Comparison of ENCODE assay signal across 9 cellular contexts in the genomic region with DNA sequence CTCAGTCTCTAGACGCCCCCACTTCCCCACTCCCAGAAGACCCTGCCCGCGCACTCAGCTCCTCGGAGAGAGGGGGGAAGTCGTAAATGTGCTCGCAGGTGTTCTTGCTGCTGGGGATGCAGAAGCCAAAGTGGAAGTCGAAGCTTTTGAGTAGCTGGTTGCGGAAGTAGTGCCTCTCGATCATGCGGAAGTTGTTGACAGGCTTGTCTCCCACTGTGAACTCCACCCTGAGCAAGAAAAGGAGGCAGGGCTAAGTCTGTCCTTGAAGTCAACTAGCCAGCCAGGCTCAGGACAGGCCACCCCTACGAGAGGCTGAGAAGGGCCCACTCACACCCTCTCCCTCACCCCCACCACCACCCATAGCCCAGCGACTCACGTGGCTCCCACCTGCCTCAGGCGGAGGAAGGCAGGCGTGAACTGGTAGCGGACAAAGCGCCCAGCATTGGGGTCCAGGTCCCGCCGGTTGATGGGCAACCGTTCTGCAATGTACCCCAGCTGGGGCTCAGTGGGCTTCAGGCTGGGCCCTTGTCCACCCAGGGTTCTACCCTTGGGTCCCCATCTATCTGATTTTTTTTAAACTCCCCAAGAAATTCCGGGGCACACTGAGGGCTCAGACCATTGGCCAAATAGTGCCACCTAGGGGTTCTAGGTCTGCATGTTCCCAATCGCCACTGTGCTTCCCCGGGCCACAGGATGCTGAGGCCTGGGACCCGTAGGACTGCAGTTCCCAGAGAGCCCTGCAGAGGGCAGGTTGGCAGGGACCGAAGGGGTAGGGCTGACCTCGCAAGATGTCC. TPM values are rescaled to one million over a fixed set of nuclear protein-coding genes. Genes with fewer than 3 reads are reported as not detected.
A peak's percentile ranks its signal among the peaks of the same experiment; 100 is the strongest.
DNase-seq lines count a peak whose midpoint lies in the region; ATAC-seq, FAIRE-seq and TF ChIP-seq lines count a peak whose summit lies in the region.
"Had no signal": no experiment of that assay in that cellular context is flagged by ENCODE, and none has a peak within 500 bp of the region (broad histone marks: within the 10 kb centered on the region; RNA-seq: fewer than 3 reads in every experiment).

No MANE protein-coding gene starts in this region.

- H3K27me3 ChIP-seq in neural progenitor cell (no peaks in the 10 kb centered on the region), thyroid gland (no peaks in the 10 kb centered on the region)

- peaks cover 20% of the 10 kb centered on the region for H3F3A ChIP-seq in neural progenitor cell (ENCODE audit: low read depth)

- H3K9me3 ChIP-seq in neural progenitor cell (ENCODE audit: low read depth) (no peaks in the 10 kb centered on the region), thyroid gland (no peaks in the 10 kb centered on the region)

- intact Hi-C loops in activated T-helper 1 cell treated with anti-CD3 and anti-CD28 coated beads, Interleukin-12 subunit alpha, Interleukin-12 subunit beta, Interleukin-2, Interleukin-4 antibody, amounts not matched to agents 30 ng/mL and 10 ng/mL and 1 ng/mL, durations not matched to agents 14 hours and 24 hours and 36 hours (cut with micrococcal nuclease) = loop anchor here (1.0 to 5.0 kb wide), 3 partner anchors 54 to 176 kb away; a partner anchor contains a TSS
- intact Hi-C loops in thyroid gland (cut with DNase I) = loop anchor here (2.0 kb wide), 1 partner anchor 65 kb away; no protein-coding TSS in a partner anchor

- TF ChIP-seq CTCF in fibroblast of the aortic adventitia (IDR thresholded peaks at IDR 0.05; ENCODE audit: insufficient read depth, low read length) (peak; percentile 93), neural progenitor cell (IDR thresholded peaks at IDR 0.05) (peak; percentile 94), thyroid gland (IDR thresholded peaks at IDR 0.05) (peak; percentile 82 to 94 (median 84))

- no peak overlapping the region for H3K9ac ChIP-seq in neural progenitor cell

- H3K27ac ChIP-seq in neural progenitor cell = no peak overlapping the region
- no peak overlapping the region for H3K27ac ChIP-seq in thyroid gland

- H3K4me2 ChIP-seq in neural progenitor cell = no peak overlapping the region

- peaks cover 43% of the 10 kb centered on the region for H3K4me1 ChIP-seq in neural progenitor cell
- peaks cover 10 to 17% of the 10 kb centered on the region in 2 donors for H3K4me1 ChIP-seq in thyroid gland

- 73 to 81% methylated on average over 23 to 26 of the region's 26 CpGs for WGBS in thyroid gland, 2 donors

- H2AFZ ChIP-seq in neural progenitor cell (replicated peaks) = no peak overlapping the region

- no peaks in the 10 kb centered on the region for H3K36me3 ChIP-seq in neural progenitor cell
- no peaks in the 10 kb centered on the region for H3K36me3 ChIP-seq in thyroid gland

- peaks cover 10% of the 10 kb centered on the region for H3K36me3 Mint-ChIP-seq in activated T-helper 1 cell treated with anti-CD3 and anti-CD28 coated beads, Interleukin-12 subunit alpha, Interleukin-12 subunit beta, Interleukin-2, Interleukin-4 antibody, amounts not matched to agents 30 ng/mL and 10 ng/mL and 1 ng/mL, durations not matched to agents 14 hours and 24 hours and 36 hours (ENCODE audit: low read depth)
- H3K36me3 Mint-ChIP-seq in neural progenitor cell = no peaks in the 10 kb centered on the region

- H3K4me3 ChIP-seq in fibroblast of the aortic adventitia (ENCODE audit: low read depth, low read length) = no peak overlapping the region
- H3K4me3 ChIP-seq in neural progenitor cell = no peak overlapping the region
- no peak overlapping the region for H3K4me3 ChIP-seq in thyroid gland (replicated peaks in 1 of 3)

- peak; percentile 28 for ATAC-seq in HG03097 (IDR thresholded peaks at IDR 0.05; ENCODE audit: low FRiP score, unreplicated experiment)

- H3K4me1 Mint-ChIP-seq in activated T-helper 1 cell treated with anti-CD3 and anti-CD28 coated beads, Interleukin-12 subunit alpha, Interleukin-12 subunit beta, Interleukin-2, Interleukin-4 antibody, amounts not matched to agents 30 ng/mL and 10 ng/mL and 1 ng/mL, durations not matched to agents 14 hours and 24 hours and 36 hours (ENCODE audit: low read depth) = peaks cover 49% of the 10 kb centered on the region
- peaks cover 42% of the 10 kb centered on the region for H3K4me1 Mint-ChIP-seq in neural progenitor cell

- H3K79me2 ChIP-seq in neural progenitor cell (ENCODE audit: low read depth) = peaks cover 10% of the 10 kb centered on the region

- peak overlapping the region; percentile 91 for H3K27ac Mint-ChIP-seq in activated T-helper 1 cell treated with anti-CD3 and anti-CD28 coated beads, Interleukin-12 subunit alpha, Interleukin-12 subunit beta, Interleukin-2, Interleukin-4 antibody, amounts not matched to agents 30 ng/mL and 10 ng/mL and 1 ng/mL, durations not matched to agents 14 hours and 24 hours and 36 hours
- peak overlapping the region; percentile 29 for H3K27ac Mint-ChIP-seq in neural progenitor cell

- no peaks in the 10 kb centered on the region for H3K27me3 Mint-ChIP-seq in activated T-helper 1 cell treated with anti-CD3 and anti-CD28 coated beads, Interleukin-12 subunit alpha, Interleukin-12 subunit beta, Interleukin-2, Interleukin-4 antibody, amounts not matched to agents 30 ng/mL and 10 ng/mL and 1 ng/mL, durations not matched to agents 14 hours and 24 hours and 36 hours (ENCODE audit: insufficient read depth)
- peaks cover 2% of the 10 kb centered on the region for H3K27me3 Mint-ChIP-seq in neural progenitor cell (ENCODE audit: insufficient read depth, low read depth)

- DNase-seq in NCI-H1417 (lab: John Stamatoyannopoulos, UW) (peak; percentile 17 to 53 (median 42)), NCI-H1417 treated with DMSO at 0.1 percent for 48 hours (lab: John Stamatoyannopoulos, UW) (no peak), RCC 7860 (ENCODE audit: low spot score) (peak; percentile 54), fibroblast of the aortic adventitia (ENCODE audit: low read depth) (peak; percentile 60), neural progenitor cell (ENCODE audit: low spot score) (peak; percentile 85), thyroid gland (peak; percentile 75 to 78)
- DNase-seq in activated T-helper 1 cell treated with anti-CD3 and anti-CD28 coated beads, Interleukin-12 subunit alpha, Interleukin-12 subunit beta, Interleukin-2, Interleukin-4 antibody, amounts not matched to agents 30 ng/mL and 10 ng/mL and 1 ng/mL, durations not matched to agents 14 hours and 24 hours and 36 hours (ENCODE audit: low spot score) = peak; percentile 65

- peaks cover 43% of the 10 kb centered on the region for H4K20me1 ChIP-seq in neural progenitor cell (ENCODE audit: low read depth)

- TF ChIP-seq POLR2A in thyroid gland (IDR thresholded peaks at IDR 0.05) = no peak

- H3K9me3 Mint-ChIP-seq in activated T-helper 1 cell treated with anti-CD3 and anti-CD28 coated beads, Interleukin-12 subunit alpha, Interleukin-12 subunit beta, Interleukin-2, Interleukin-4 antibody, amounts not matched to agents 30 ng/mL and 10 ng/mL and 1 ng/mL, durations not matched to agents 14 hours and 24 hours and 36 hours = no peaks in the 10 kb centered on the region
- no peaks in the 10 kb centered on the region for H3K9me3 Mint-ChIP-seq in neural progenitor cell

- peak; percentile 16 for FAIRE-seq in RCC 7860 (lab: Jason Lieb, UNC)

- H3K4me3 Mint-ChIP-seq in activated T-helper 1 cell treated with anti-CD3 and anti-CD28 coated beads, Interleukin-12 subunit alpha, Interleukin-12 subunit beta, Interleukin-2, Interleukin-4 antibody, amounts not matched to agents 30 ng/mL and 10 ng/mL and 1 ng/mL, durations not matched to agents 14 hours and 24 hours and 36 hours = peak overlapping the region; percentile 55
- H3K4me3 Mint-ChIP-seq in neural progenitor cell = peak overlapping the region; percentile 36

RNA-seq across cellular contexts. Expression of a gene that starts 4.6 kb away (rescaled TPM):
- 63.3 and 63.9 TPM in 2 replicates for total RNA-seq in activated T-helper 1 cell treated with anti-CD3 and anti-CD28 coated beads, Interleukin-12 subunit alpha, Interleukin-12 subunit beta, Interleukin-2, Interleukin-4 antibody, amounts not matched to agents 30 ng/mL and 10 ng/mL and 1 ng/mL, durations not matched to agents 14 hours and 24 hours and 36 hours
- total RNA-seq in fibroblast of the aortic adventitia (ENCODE audit: low replicate concordance) (12.2 and 18.2 TPM in 2 replicates), neural progenitor cell (ENCODE audit: low replicate concordance) (61.4 and 103 TPM in 2 replicates), thyroid gland (10 to 100 TPM; 29.8 to 43.9 (median 36.0) TPM)

RNA-seq across cellular contexts. Expression of a gene that starts 23.5 kb away (rescaled TPM):
- total RNA-seq in activated T-helper 1 cell treated with anti-CD3 and anti-CD28 coated beads, Interleukin-12 subunit alpha, Interleukin-12 subunit beta, Interleukin-2, Interleukin-4 antibody, amounts not matched to agents 30 ng/mL and 10 ng/mL and 1 ng/mL, durations not matched to agents 14 hours and 24 hours and 36 hours = 57.8 and 61.2 TPM in 2 replicates
- total RNA-seq in fibroblast of the aortic adventitia (ENCODE audit: low replicate concordance) (15.8 and 26.9 TPM in 2 replicates), neural progenitor cell (ENCODE audit: low replicate concordance) (15.2 and 39.5 TPM in 2 replicates), thyroid gland (100 to 1,000 TPM in 1 of 4 donors, 10 to 100 TPM in 3; 37.2 to 111 (median 74.7) TPM)

RNA-seq across cellular contexts. Expression of a gene that starts 28.9 kb away (rescaled TPM):
- 44.0 and 47.6 TPM in 2 replicates for total RNA-seq in activated T-helper 1 cell treated with anti-CD3 and anti-CD28 coated beads, Interleukin-12 subunit alpha, Interleukin-12 subunit beta, Interleukin-2, Interleukin-4 antibody, amounts not matched to agents 30 ng/mL and 10 ng/mL and 1 ng/mL, durations not matched to agents 14 hours and 24 hours and 36 hours
- total RNA-seq in fibroblast of the aortic adventitia (ENCODE audit: low replicate concordance) (17.6 and 36.3 TPM in 2 replicates), neural progenitor cell (ENCODE audit: low replicate concordance) (38.6 and 66.6 TPM in 2 replicates), thyroid gland (10 to 100 TPM in 1 of 4 donors, 1 to 10 TPM in 3; 6.0 to 13.1 (median 8.7) TPM)

RNA-seq across cellular contexts. Expression of a gene that starts 41.7 kb away (rescaled TPM):
- total RNA-seq in activated T-helper 1 cell treated with anti-CD3 and anti-CD28 coated beads, Interleukin-12 subunit alpha, Interleukin-12 subunit beta, Interleukin-2, Interleukin-4 antibody, amounts not matched to agents 30 ng/mL and 10 ng/mL and 1 ng/mL, durations not matched to agents 14 hours and 24 hours and 36 hours = not detected in 2 replicates
- total RNA-seq in fibroblast of the aortic adventitia (ENCODE audit: low replicate concordance) = not detected in 2 replicates
- total RNA-seq in neural progenitor cell (ENCODE audit: low replicate concordance) = not detected in 2 replicates
- total RNA-seq in thyroid gland = under 1 TPM in 1 of 4 donors, not detected in 3; 0.34 TPM
- total RNA-seq: skeletal muscle tissue had no signal

RNA-seq across cellular contexts. Expression of a gene that starts 51.0 kb away (rescaled TPM):
- total RNA-seq in activated T-helper 1 cell treated with anti-CD3 and anti-CD28 coated beads, Interleukin-12 subunit alpha, Interleukin-12 subunit beta, Interleukin-2, Interleukin-4 antibody, amounts not matched to agents 30 ng/mL and 10 ng/mL and 1 ng/mL, durations not matched to agents 14 hours and 24 hours and 36 hours = 81.9 and 83.1 TPM in 2 replicates
- total RNA-seq in fibroblast of the aortic adventitia (ENCODE audit: low replicate concordance) (7.4 and 31.8 TPM in 2 replicates), neural progenitor cell (ENCODE audit: low replicate concordance) (141 TPM in 2 replicates), thyroid gland (10 to 100 TPM in 2 of 4 donors, 1 to 10 TPM in 2; 4.4 to 27.0 (median 9.9) TPM)
